In the genomic region with DNA sequence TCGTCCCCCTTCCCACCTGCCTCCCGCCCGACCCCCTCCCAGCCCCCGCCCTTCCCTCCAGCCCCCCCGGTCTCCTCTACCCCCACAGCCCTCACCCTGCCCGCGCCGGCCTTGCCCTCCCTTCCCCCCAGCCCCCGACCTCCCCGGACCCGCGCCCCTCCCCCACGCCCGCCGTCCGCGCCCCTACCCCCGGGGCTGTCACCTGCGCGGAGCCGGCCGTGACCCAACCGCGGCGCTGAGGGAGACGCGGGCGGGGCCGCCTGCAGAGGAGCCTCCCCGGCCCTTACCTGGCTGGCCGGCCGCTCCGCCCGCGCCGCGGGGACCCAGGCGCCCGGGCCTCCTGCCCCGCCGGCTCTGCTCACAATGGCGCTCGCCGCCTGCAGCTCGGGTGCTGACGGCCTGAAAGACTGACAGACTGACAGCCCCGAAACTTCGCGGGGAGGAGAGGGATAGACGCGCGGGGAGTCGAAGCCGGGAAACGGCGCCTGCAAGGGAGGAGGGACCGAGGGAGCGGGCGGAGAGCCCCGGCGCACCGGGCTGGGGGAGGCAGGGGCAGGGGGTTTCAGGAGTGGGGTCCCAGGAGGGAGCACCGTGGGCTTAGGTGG, we compare ENCODE assay signal across 1 cellular context.
TF ChIP-seq lines count a peak whose summit lies in the region.

No MANE protein-coding gene starts in this region.

TF ChIP-seq in K562, 482 proteins besides CTCF, POLR2A, EP300 and RAD21 (continued from another document and continues in another):
- TF ChIP-seq, protein P1, sequence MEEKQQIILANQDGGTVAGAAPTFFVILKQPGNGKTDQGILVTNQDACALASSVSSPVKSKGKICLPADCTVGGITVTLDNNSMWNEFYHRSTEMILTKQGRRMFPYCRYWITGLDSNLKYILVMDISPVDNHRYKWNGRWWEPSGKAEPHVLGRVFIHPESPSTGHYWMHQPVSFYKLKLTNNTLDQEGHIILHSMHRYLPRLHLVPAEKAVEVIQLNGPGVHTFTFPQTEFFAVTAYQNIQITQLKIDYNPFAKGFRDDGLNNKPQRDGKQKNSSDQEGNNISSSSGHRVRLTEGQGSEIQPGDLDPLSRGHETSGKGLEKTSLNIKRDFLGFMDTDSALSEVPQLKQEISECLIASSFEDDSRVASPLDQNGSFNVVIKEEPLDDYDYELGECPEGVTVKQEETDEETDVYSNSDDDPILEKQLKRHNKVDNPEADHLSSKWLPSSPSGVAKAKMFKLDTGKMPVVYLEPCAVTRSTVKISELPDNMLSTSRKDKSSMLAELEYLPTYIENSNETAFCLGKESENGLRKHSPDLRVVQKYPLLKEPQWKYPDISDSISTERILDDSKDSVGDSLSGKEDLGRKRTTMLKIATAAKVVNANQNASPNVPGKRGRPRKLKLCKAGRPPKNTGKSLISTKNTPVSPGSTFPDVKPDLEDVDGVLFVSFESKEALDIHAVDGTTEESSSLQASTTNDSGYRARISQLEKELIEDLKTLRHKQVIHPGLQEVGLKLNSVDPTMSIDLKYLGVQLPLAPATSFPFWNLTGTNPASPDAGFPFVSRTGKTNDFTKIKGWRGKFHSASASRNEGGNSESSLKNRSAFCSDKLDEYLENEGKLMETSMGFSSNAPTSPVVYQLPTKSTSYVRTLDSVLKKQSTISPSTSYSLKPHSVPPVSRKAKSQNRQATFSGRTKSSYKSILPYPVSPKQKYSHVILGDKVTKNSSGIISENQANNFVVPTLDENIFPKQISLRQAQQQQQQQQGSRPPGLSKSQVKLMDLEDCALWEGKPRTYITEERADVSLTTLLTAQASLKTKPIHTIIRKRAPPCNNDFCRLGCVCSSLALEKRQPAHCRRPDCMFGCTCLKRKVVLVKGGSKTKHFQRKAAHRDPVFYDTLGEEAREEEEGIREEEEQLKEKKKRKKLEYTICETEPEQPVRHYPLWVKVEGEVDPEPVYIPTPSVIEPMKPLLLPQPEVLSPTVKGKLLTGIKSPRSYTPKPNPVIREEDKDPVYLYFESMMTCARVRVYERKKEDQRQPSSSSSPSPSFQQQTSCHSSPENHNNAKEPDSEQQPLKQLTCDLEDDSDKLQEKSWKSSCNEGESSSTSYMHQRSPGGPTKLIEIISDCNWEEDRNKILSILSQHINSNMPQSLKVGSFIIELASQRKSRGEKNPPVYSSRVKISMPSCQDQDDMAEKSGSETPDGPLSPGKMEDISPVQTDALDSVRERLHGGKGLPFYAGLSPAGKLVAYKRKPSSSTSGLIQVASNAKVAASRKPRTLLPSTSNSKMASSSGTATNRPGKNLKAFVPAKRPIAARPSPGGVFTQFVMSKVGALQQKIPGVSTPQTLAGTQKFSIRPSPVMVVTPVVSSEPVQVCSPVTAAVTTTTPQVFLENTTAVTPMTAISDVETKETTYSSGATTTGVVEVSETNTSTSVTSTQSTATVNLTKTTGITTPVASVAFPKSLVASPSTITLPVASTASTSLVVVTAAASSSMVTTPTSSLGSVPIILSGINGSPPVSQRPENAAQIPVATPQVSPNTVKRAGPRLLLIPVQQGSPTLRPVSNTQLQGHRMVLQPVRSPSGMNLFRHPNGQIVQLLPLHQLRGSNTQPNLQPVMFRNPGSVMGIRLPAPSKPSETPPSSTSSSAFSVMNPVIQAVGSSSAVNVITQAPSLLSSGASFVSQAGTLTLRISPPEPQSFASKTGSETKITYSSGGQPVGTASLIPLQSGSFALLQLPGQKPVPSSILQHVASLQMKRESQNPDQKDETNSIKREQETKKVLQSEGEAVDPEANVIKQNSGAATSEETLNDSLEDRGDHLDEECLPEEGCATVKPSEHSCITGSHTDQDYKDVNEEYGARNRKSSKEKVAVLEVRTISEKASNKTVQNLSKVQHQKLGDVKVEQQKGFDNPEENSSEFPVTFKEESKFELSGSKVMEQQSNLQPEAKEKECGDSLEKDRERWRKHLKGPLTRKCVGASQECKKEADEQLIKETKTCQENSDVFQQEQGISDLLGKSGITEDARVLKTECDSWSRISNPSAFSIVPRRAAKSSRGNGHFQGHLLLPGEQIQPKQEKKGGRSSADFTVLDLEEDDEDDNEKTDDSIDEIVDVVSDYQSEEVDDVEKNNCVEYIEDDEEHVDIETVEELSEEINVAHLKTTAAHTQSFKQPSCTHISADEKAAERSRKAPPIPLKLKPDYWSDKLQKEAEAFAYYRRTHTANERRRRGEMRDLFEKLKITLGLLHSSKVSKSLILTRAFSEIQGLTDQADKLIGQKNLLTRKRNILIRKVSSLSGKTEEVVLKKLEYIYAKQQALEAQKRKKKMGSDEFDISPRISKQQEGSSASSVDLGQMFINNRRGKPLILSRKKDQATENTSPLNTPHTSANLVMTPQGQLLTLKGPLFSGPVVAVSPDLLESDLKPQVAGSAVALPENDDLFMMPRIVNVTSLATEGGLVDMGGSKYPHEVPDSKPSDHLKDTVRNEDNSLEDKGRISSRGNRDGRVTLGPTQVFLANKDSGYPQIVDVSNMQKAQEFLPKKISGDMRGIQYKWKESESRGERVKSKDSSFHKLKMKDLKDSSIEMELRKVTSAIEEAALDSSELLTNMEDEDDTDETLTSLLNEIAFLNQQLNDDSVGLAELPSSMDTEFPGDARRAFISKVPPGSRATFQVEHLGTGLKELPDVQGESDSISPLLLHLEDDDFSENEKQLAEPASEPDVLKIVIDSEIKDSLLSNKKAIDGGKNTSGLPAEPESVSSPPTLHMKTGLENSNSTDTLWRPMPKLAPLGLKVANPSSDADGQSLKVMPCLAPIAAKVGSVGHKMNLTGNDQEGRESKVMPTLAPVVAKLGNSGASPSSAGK (IDR thresholded peaks at IDR 0.05), result no peak
- TF ChIP-seq ZNF184 (CRISPR knock-in tag; IDR thresholded peaks at IDR 0.05) (no peak), POLR2G (IDR thresholded peaks at IDR 0.05; ENCODE audit: low read depth, low read length) (peak; percentile 61; the same call in 1 of the 2 replicates), FOXK1 (CRISPR knock-in tag; IDR thresholded peaks at IDR 0.05; ENCODE audit: borderline replicate concordance) (no peak), E2F3 (CRISPR knock-in tag; IDR thresholded peaks at IDR 0.05) (no peak), ERF (CRISPR knock-in tag; IDR thresholded peaks at IDR 0.05) (peak; percentile 80; the same call in 1 of the 2 replicates), TCF7 (IDR thresholded peaks at IDR 0.05; ENCODE audit: borderline replicate concordance) (no peak), TEAD1 (CRISPR knock-in tag; IDR thresholded peaks at IDR 0.05) (peak in 1 of 2 experiments; percentile 25; a peak in 1 of 4 replicates), ZNF551 (CRISPR knock-in tag; IDR thresholded peaks at IDR 0.05) (no peak), ZNF384 (IDR thresholded peaks at IDR 0.05; ENCODE audit: low read depth, low read length) (no peak), GATAD2A (IDR thresholded peaks at IDR 0.05) (0 out of 2 replicates have a peak, but pooled peaks have one; percentile 69), KLF16 (IDR thresholded peaks at IDR 0.05) (no peak), RB1 (IDR thresholded peaks at IDR 0.05; ENCODE audit: low read depth) (peak; percentile 80), CREBBP (IDR thresholded peaks at IDR 0.05; ENCODE audit: low read depth, low read length) (no peak), PHF8 (IDR thresholded peaks at IDR 0.05; ENCODE audit: borderline replicate concordance, low read length) (no peak), SAFB2 (IDR thresholded peaks at IDR 0.05; ENCODE audit: borderline replicate concordance, low read depth, low read length, severe bottlenecking) (no peak)
- TF ChIP-seq, protein P2, sequence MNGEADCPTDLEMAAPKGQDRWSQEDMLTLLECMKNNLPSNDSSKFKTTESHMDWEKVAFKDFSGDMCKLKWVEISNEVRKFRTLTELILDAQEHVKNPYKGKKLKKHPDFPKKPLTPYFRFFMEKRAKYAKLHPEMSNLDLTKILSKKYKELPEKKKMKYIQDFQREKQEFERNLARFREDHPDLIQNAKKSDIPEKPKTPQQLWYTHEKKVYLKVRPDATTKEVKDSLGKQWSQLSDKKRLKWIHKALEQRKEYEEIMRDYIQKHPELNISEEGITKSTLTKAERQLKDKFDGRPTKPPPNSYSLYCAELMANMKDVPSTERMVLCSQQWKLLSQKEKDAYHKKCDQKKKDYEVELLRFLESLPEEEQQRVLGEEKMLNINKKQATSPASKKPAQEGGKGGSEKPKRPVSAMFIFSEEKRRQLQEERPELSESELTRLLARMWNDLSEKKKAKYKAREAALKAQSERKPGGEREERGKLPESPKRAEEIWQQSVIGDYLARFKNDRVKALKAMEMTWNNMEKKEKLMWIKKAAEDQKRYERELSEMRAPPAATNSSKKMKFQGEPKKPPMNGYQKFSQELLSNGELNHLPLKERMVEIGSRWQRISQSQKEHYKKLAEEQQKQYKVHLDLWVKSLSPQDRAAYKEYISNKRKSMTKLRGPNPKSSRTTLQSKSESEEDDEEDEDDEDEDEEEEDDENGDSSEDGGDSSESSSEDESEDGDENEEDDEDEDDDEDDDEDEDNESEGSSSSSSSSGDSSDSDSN (IDR thresholded peaks at IDR 0.05; ENCODE audit: borderline replicate concordance in 1 of 2, low read depth in 2 of 2, low read length in 2 of 2), result peak in 1 of 2 experiments; percentile 82; a peak in 1 of 4 replicates
- TF ChIP-seq, protein P3, sequence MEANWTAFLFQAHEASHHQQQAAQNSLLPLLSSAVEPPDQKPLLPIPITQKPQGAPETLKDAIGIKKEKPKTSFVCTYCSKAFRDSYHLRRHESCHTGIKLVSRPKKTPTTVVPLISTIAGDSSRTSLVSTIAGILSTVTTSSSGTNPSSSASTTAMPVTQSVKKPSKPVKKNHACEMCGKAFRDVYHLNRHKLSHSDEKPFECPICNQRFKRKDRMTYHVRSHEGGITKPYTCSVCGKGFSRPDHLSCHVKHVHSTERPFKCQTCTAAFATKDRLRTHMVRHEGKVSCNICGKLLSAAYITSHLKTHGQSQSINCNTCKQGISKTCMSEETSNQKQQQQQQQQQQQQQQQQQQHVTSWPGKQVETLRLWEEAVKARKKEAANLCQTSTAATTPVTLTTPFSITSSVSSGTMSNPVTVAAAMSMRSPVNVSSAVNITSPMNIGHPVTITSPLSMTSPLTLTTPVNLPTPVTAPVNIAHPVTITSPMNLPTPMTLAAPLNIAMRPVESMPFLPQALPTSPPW (CRISPR knock-in tag; IDR thresholded peaks at IDR 0.05), result no peak
- TF ChIP-seq, protein P4, sequence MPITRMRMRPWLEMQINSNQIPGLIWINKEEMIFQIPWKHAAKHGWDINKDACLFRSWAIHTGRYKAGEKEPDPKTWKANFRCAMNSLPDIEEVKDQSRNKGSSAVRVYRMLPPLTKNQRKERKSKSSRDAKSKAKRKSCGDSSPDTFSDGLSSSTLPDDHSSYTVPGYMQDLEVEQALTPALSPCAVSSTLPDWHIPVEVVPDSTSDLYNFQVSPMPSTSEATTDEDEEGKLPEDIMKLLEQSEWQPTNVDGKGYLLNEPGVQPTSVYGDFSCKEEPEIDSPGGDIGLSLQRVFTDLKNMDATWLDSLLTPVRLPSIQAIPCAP (CRISPR knock-in tag; IDR thresholded peaks at IDR 0.05; ENCODE audit: borderline replicate concordance), result no peak
- TF ChIP-seq, protein P5, sequence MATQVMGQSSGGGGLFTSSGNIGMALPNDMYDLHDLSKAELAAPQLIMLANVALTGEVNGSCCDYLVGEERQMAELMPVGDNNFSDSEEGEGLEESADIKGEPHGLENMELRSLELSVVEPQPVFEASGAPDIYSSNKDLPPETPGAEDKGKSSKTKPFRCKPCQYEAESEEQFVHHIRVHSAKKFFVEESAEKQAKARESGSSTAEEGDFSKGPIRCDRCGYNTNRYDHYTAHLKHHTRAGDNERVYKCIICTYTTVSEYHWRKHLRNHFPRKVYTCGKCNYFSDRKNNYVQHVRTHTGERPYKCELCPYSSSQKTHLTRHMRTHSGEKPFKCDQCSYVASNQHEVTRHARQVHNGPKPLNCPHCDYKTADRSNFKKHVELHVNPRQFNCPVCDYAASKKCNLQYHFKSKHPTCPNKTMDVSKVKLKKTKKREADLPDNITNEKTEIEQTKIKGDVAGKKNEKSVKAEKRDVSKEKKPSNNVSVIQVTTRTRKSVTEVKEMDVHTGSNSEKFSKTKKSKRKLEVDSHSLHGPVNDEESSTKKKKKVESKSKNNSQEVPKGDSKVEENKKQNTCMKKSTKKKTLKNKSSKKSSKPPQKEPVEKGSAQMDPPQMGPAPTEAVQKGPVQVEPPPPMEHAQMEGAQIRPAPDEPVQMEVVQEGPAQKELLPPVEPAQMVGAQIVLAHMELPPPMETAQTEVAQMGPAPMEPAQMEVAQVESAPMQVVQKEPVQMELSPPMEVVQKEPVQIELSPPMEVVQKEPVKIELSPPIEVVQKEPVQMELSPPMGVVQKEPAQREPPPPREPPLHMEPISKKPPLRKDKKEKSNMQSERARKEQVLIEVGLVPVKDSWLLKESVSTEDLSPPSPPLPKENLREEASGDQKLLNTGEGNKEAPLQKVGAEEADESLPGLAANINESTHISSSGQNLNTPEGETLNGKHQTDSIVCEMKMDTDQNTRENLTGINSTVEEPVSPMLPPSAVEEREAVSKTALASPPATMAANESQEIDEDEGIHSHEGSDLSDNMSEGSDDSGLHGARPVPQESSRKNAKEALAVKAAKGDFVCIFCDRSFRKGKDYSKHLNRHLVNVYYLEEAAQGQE (CRISPR knock-in tag; IDR thresholded peaks at IDR 0.05; ENCODE audit: low read depth), result 0 out of 2 replicates have a peak, but pooled peaks have one; percentile 43
- TF ChIP-seq, protein P6, sequence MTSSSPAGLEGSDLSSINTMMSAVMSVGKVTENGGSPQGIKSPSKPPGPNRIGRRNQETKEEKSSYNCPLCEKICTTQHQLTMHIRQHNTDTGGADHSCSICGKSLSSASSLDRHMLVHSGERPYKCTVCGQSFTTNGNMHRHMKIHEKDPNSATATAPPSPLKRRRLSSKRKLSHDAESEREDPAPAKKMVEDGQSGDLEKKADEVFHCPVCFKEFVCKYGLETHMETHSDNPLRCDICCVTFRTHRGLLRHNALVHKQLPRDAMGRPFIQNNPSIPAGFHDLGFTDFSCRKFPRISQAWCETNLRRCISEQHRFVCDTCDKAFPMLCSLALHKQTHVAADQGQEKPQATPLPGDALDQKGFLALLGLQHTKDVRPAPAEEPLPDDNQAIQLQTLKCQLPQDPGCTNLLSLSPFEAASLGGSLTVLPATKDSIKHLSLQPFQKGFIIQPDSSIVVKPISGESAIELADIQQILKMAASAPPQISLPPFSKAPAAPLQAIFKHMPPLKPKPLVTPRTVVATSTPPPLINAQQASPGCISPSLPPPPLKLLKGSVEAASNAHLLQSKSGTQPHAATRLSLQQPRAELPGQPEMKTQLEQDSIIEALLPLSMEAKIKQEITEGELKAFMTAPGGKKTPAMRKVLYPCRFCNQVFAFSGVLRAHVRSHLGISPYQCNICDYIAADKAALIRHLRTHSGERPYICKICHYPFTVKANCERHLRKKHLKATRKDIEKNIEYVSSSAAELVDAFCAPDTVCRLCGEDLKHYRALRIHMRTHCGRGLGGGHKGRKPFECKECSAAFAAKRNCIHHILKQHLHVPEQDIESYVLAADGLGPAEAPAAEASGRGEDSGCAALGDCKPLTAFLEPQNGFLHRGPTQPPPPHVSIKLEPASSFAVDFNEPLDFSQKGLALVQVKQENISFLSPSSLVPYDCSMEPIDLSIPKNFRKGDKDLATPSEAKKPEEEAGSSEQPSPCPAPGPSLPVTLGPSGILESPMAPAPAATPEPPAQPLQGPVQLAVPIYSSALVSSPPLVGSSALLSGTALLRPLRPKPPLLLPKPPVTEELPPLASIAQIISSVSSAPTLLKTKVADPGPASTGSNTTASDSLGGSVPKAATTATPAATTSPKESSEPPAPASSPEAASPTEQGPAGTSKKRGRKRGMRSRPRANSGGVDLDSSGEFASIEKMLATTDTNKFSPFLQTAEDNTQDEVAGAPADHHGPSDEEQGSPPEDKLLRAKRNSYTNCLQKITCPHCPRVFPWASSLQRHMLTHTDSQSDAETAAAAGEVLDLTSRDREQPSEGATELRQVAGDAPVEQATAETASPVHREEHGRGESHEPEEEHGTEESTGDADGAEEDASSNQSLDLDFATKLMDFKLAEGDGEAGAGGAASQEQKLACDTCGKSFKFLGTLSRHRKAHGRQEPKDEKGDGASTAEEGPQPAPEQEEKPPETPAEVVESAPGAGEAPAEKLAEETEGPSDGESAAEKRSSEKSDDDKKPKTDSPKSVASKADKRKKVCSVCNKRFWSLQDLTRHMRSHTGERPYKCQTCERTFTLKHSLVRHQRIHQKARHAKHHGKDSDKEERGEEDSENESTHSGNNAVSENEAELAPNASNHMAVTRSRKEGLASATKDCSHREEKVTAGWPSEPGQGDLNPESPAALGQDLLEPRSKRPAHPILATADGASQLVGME (CRISPR knock-in tag; IDR thresholded peaks at IDR 0.05), result no peak
